ENCODE assay signal across 17 cellular contexts in the genomic region with DNA sequence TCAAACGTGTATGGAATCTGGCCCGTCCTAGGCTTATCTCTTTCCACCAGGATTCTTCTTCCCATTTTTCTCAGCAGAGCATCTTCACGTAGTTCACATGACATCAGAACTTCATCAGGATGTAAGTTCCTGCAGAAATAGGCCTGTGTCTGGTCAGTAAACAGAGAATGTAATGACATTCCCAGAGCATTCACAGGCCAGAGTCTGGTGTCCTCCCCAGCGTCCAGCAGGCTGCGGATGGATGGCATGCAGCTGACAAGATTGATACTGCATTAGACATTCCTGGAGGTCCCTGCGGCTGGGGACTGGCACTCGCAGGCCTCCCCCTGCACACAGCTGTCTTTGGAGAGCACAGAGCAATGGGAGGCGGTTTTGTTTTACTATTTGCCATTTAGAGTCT.
"Had no signal": no experiment of that assay in that cellular context is flagged by ENCODE, and none has a peak within 500 bp of the region (broad histone marks: within the 10 kb centered on the region; RNA-seq: fewer than 3 reads in every experiment).

No MANE protein-coding gene starts in this region.

- H3K27me3 ChIP-seq: cardiac muscle cell, gastroesophageal sphincter, neutrophil, stomach had no signal

- H3K79me2 ChIP-seq: parathyroid adenoma had no signal

- H2AFZ ChIP-seq: parathyroid adenoma had no signal

- DNase-seq: activated B cell treated with CpG ODN at 0.5 μM for 24 hours; activated CD4-positive, alpha-beta memory T cell treated with anti-CD3 and anti-CD28 coated beads, Interleukin-2, amount 10 ng/mL, durations not matched to agents 7 days and 5 days; activated CD4-positive, alpha-beta T cell treated with anti-CD3 and anti-CD28 coated beads for 4 hours; activated CD8-positive, alpha-beta memory T cell treated with anti-CD3 and anti-CD28 coated beads, Interleukin-2, amount 10 ng/mL, durations not matched to agents 7 days and 5 days; left cardiac atrium; naive B cell; stimulated activated CD4-positive, alpha-beta T cell treated with anti-CD3 and anti-CD28 coated beads, Interleukin-4, amount 100 ng/mL, for 1 hour; stomach; T-cell had no signal

- H3K27ac ChIP-seq: cardiac muscle cell, epithelial cell of prostate, gastroesophageal sphincter, neutrophil, parathyroid adenoma, stomach had no signal

- H3K36me3 ChIP-seq: cardiac muscle cell, neutrophil had no signal

- H3K4me3 Mint-ChIP-seq: activated B cell treated with CpG ODN at 0.5 μM for 24 hours; activated CD4-positive, alpha-beta memory T cell treated with anti-CD3 and anti-CD28 coated beads, Interleukin-2, amount 10 ng/mL, durations not matched to agents 7 days and 5 days; activated CD8-positive, alpha-beta memory T cell treated with anti-CD3 and anti-CD28 coated beads, Interleukin-2, amount 10 ng/mL, durations not matched to agents 7 days and 5 days; activated naive CD8-positive, alpha-beta T cell; naive B cell; T-cell; type B pancreatic cell had no signal

- H3K4me3 ChIP-seq: cardiac muscle cell, gastroesophageal sphincter, lung, stomach had no signal

- H3K27me3 Mint-ChIP-seq: activated B cell treated with CpG ODN at 0.5 μM for 24 hours; activated CD4-positive, alpha-beta memory T cell treated with anti-CD3 and anti-CD28 coated beads, Interleukin-2, amount 10 ng/mL, durations not matched to agents 7 days and 5 days; activated CD8-positive, alpha-beta memory T cell treated with anti-CD3 and anti-CD28 coated beads, Interleukin-2, amount 10 ng/mL, durations not matched to agents 7 days and 5 days; activated naive CD8-positive, alpha-beta T cell; naive B cell; T-cell; type B pancreatic cell had no signal

- H3K4me1 ChIP-seq: parathyroid adenoma had no signal

- H3K9ac ChIP-seq: parathyroid adenoma had no signal

- ATAC-seq: activated CD8-positive, alpha-beta memory T cell treated with anti-CD3 and anti-CD28 coated beads, Interleukin-2, amount 10 ng/mL, durations not matched to agents 7 days and 5 days; gastroesophageal sphincter; left cardiac atrium; T-cell had no signal

- H3K27ac Mint-ChIP-seq: activated B cell treated with CpG ODN at 0.5 μM for 24 hours; activated CD4-positive, alpha-beta memory T cell treated with anti-CD3 and anti-CD28 coated beads, Interleukin-2, amount 10 ng/mL, durations not matched to agents 7 days and 5 days; activated CD8-positive, alpha-beta memory T cell treated with anti-CD3 and anti-CD28 coated beads, Interleukin-2, amount 10 ng/mL, durations not matched to agents 7 days and 5 days; activated naive CD8-positive, alpha-beta T cell; T-cell; type B pancreatic cell had no signal

- H3K4me1 Mint-ChIP-seq: activated CD4-positive, alpha-beta memory T cell treated with anti-CD3 and anti-CD28 coated beads, Interleukin-2, amount 10 ng/mL, durations not matched to agents 7 days and 5 days; activated CD8-positive, alpha-beta memory T cell treated with anti-CD3 and anti-CD28 coated beads, Interleukin-2, amount 10 ng/mL, durations not matched to agents 7 days and 5 days had no signal
